ENCODE assay signal across 9 cellular contexts in the genomic region with DNA sequence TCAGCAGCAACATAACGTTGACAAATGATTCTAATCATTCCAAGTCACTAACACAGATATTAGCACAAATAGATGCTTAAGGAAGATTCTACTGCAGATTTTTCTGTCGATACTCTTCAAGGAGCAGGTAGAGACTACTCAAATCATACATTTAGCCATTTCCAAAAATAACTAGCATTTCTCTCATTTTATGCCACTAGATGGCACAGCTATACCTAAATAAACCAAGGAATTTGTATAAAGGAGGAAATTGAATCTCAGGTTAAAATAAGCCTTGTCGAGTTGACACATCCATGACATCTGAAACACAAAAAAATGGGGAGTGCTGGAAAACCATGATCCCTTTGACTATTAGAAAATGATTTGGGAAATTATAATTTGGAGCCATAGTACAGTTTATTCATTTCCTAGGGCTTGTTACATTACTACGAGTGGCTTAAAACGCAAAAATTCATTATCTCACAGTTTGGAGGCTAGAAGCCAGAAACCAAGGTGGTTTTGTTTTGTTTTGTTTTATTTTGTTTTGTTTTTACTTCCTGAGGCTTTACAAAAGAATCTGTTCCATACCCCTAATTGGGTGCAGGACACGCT. TPM values are rescaled to one million over a fixed set of nuclear protein-coding genes. Genes with fewer than 3 reads are reported as not detected.
A peak's percentile ranks its signal among the peaks of the same experiment; 100 is the strongest.
DNase-seq lines count a peak whose midpoint lies in the region; ATAC-seq and TF ChIP-seq lines count a peak whose summit lies in the region.
"Had no signal": no experiment of that assay in that cellular context is flagged by ENCODE, and none has a peak within 500 bp of the region (broad histone marks: within the 10 kb centered on the region; RNA-seq: fewer than 3 reads in every experiment).

No MANE protein-coding gene starts in this region.

- no peak overlapping the region for H3K4me3 ChIP-seq in WERI-Rb-1 (ENCODE audit: low read depth, low read length)
- no peak overlapping the region for H3K4me3 ChIP-seq in upper lobe of right lung

- DNase-seq in NCI-H146 (lab: John Stamatoyannopoulos, UW): peak; percentile 27
- DNase-seq in NCI-H146 treated with DMSO at 0.1 percent for 48 hours (lab: John Stamatoyannopoulos, UW; ENCODE audit: unreplicated experiment): no peak
- peak; percentile 25 to 79 (median 65) for DNase-seq in NCI-H1417 (lab: John Stamatoyannopoulos, UW)
- DNase-seq in WERI-Rb-1: no peak
- peak; percentile 41 for DNase-seq in iPS-NIHi11 (ENCODE audit: low spot score)
- DNase-seq in upper lobe of right lung: no peak

- H3K36me3 ChIP-seq in WERI-Rb-1 (no peaks in the 10 kb centered on the region), upper lobe of right lung (no peaks in the 10 kb centered on the region)

- no peak overlapping the region for H3K27ac ChIP-seq in WERI-Rb-1
- H3K27ac ChIP-seq in upper lobe of right lung: no peak overlapping the region

- peak; percentile 45 for ATAC-seq in upper lobe of right lung
- no peak for ATAC-seq in GM21381 (IDR thresholded peaks at IDR 0.05; ENCODE audit: unreplicated experiment)
- ATAC-seq in GM19023 (IDR thresholded peaks at IDR 0.05; ENCODE audit: unreplicated experiment): no peak

- no peaks in the 10 kb centered on the region for H3K4me1 ChIP-seq in upper lobe of right lung

- TF ChIP-seq CTCF in WERI-Rb-1 (IDR thresholded peaks at IDR 0.05; ENCODE audit: low read depth, low read length) (0 out of 2 replicates have a peak, but pooled peaks have one; percentile 1), upper lobe of right lung (IDR thresholded peaks at IDR 0.05) (peak; percentile 55)

- H3K27me3 ChIP-seq in WERI-Rb-1 (ENCODE audit: insufficient read depth, low read depth, severe bottlenecking): no peaks in the 10 kb centered on the region
- H3K27me3 ChIP-seq in upper lobe of right lung: no peaks in the 10 kb centered on the region

- H3K9me3 ChIP-seq in WERI-Rb-1 (ENCODE audit: severe bottlenecking): no peaks in the 10 kb centered on the region
- H3K9me3 ChIP-seq in upper lobe of right lung: no peaks in the 10 kb centered on the region

- intact Hi-C loops in upper lobe of right lung (cut with DNase I): loop anchor here (10.0 kb wide), 1 partner anchor 352 kb away; no protein-coding TSS in a partner anchor

RNA-seq across cellular contexts. Expression of a gene that starts 59.5 kb away (rescaled TPM):
- total RNA-seq in upper lobe of right lung: not detected
- total RNA-seq: CD4-positive, CD25-positive, alpha-beta regulatory T cell had no signal

Comparison
In these comparisons a context has a peak if more than half of its experiments do, and no peak if none do; other contexts are left out.
1. DNase-seq: peak in NCI-H146 (single experiment), NCI-H1417 (3 of 3) and iPS-NIHi11 (single experiment); none in NCI-H146 treated with DMSO at 0.1 percent for 48 hours (single experiment), WERI-Rb-1 (single experiment) and upper lobe of right lung (single experiment).